34 cellular contexts compared by ENCODE assay signal in the genomic region with DNA sequence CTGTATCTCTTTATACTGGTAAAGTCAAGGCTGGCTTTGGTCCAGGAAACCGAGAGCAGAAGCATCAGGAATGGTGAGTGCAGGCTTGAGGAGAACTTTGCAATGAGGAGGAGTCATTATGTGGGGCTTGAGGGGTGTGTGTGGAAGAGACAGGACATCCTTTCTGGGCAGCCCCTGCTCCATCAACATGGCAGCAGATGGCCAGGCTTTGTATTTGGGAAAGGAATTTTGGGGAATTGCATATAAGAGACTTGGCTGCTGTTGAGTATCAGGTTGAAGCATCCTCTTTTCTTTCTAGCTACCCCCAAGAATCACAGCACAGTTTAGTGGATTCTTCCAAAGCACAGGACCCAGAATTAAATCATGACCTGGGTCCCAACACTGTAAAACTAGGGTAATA. TPM values are rescaled to one million over a fixed set of nuclear protein-coding genes. Genes with fewer than 3 reads are reported as not detected.
"Had no signal": no experiment of that assay in that cellular context is flagged by ENCODE, and none has a peak within 500 bp of the region (broad histone marks: within the 10 kb centered on the region; RNA-seq: fewer than 3 reads in every experiment).

No MANE protein-coding gene starts in this region.

- H3K36me3 ChIP-seq: esophagus squamous epithelium, heart right ventricle, left lung, pancreas, right atrium auricular region, suprapubic skin, thyroid gland, upper lobe of left lung had no signal

- H3K27me3 Mint-ChIP-seq: naive thymus-derived CD4-positive, alpha-beta T cell; stimulated activated naive CD8-positive, alpha-beta T cell treated with anti-CD3 and anti-CD28 coated beads, Interleukin-15, amount 100 ng/mL, for 72 hours had no signal

- H3K36me3 Mint-ChIP-seq: naive thymus-derived CD4-positive, alpha-beta T cell had no signal

- H3K9me3 ChIP-seq: esophagus squamous epithelium, heart right ventricle, left lung, pancreas, right atrium auricular region, suprapubic skin, thyroid gland, upper lobe of left lung had no signal

- H3K4me3 ChIP-seq: esophagus squamous epithelium, heart right ventricle, left lung, pancreas, right atrium auricular region, smooth muscle cell, suprapubic skin, thyroid gland, upper lobe of left lung had no signal

- ATAC-seq: effector memory CD8-positive, alpha-beta T cell; heart right ventricle; left cardiac atrium; left lung; naive thymus-derived CD4-positive, alpha-beta T cell; pancreas; sciatic nerve; stimulated activated naive CD8-positive, alpha-beta T cell treated with anti-CD3 and anti-CD28 coated beads, Interleukin-15, amount 100 ng/mL, for 72 hours had no signal

- H3K27me3 ChIP-seq: esophagus squamous epithelium, heart right ventricle, left lung, pancreas, right atrium auricular region, suprapubic skin, thyroid gland, upper lobe of left lung had no signal

- H3K9me3 Mint-ChIP-seq: effector memory CD8-positive, alpha-beta T cell; naive thymus-derived CD4-positive, alpha-beta T cell; nephron; stimulated activated naive CD8-positive, alpha-beta T cell treated with anti-CD3 and anti-CD28 coated beads, Interleukin-15, amount 100 ng/mL, for 72 hours had no signal

- H3K27ac ChIP-seq: esophagus squamous epithelium, heart right ventricle, left lung, pancreas, right atrium auricular region, suprapubic skin, thyroid gland, upper lobe of left lung had no signal

- H3K4me3 Mint-ChIP-seq: effector memory CD8-positive, alpha-beta T cell; naive thymus-derived CD4-positive, alpha-beta T cell; nephron; stimulated activated naive CD8-positive, alpha-beta T cell treated with anti-CD3 and anti-CD28 coated beads, Interleukin-15, amount 100 ng/mL, for 72 hours had no signal

- H3K4me2 ChIP-seq: smooth muscle cell had no signal

- DNase-seq: cortex of kidney; effector memory CD8-positive, alpha-beta T cell; erythroblast; esophagus squamous epithelium; foreskin melanocyte; glutamatergic neuron; heart right ventricle; hippocampal formation; left cardiac atrium; left lung; mesenchymal stem cell; midbrain; naive thymus-derived CD4-positive, alpha-beta T cell; pancreas; stimulated activated CD4-positive, alpha-beta T cell treated with anti-CD3 and anti-CD28 coated beads, Interleukin-12 subunit alpha, Interleukin-12 subunit beta, amount 100 ng/mL, for 4 hours; stimulated activated CD4-positive, alpha-beta T cell treated with anti-CD3 and anti-CD28 coated beads, Interleukin-1b, Interleukin-23, amount 100 ng/mL, for 48 hours; stimulated activated CD4-positive, alpha-beta T cell treated with anti-CD3 and anti-CD28 coated beads, Interleukin-4, amount 100 ng/mL, for 1 hour; stimulated activated CD8-positive, alpha-beta memory T cell treated with anti-CD3 and anti-CD28 coated beads, Interleukin-4, amount 100 ng/mL, for 48 hours; stimulated activated naive CD4-positive, alpha-beta T cell; stimulated activated naive CD8-positive, alpha-beta T cell treated with anti-CD3 and anti-CD28 coated beads, Interleukin-15, amount 100 ng/mL, for 72 hours; thyroid gland; upper lobe of left lung had no signal

- H3K27ac Mint-ChIP-seq: effector memory CD8-positive, alpha-beta T cell; naive thymus-derived CD4-positive, alpha-beta T cell; nephron; stimulated activated naive CD8-positive, alpha-beta T cell treated with anti-CD3 and anti-CD28 coated beads, Interleukin-15, amount 100 ng/mL, for 72 hours had no signal

- FAIRE-seq: endometrium, islet of Langerhans, pancreas, urothelium cell line had no signal

- H3K4me1 Mint-ChIP-seq: naive thymus-derived CD4-positive, alpha-beta T cell; stimulated activated naive CD8-positive, alpha-beta T cell treated with anti-CD3 and anti-CD28 coated beads, Interleukin-15, amount 100 ng/mL, for 72 hours had no signal

- H3K4me1 ChIP-seq: esophagus squamous epithelium, left lung, suprapubic skin, upper lobe of left lung had no signal

RNA-seq across cellular contexts. Expression of a gene that starts 33.4 kb away (rescaled TPM):
- total RNA-seq: dermis microvascular lymphatic vessel endothelial cell; left cardiac atrium; lung microvascular endothelial cell; naive thymus-derived CD4-positive, alpha-beta T cell; omental fat pad; posterior vena cava; right atrium auricular region; sciatic nerve; thyroid gland had no signal
- polyA plus RNA-seq: heart right ventricle; naive thymus-derived CD4-positive, alpha-beta T cell had no signal

RNA-seq across cellular contexts. Expression of a gene that starts 55.8 kb away (rescaled TPM):
- polyA plus RNA-seq: naive thymus-derived CD4-positive, alpha-beta T cell had no signal
